In the genomic region with DNA sequence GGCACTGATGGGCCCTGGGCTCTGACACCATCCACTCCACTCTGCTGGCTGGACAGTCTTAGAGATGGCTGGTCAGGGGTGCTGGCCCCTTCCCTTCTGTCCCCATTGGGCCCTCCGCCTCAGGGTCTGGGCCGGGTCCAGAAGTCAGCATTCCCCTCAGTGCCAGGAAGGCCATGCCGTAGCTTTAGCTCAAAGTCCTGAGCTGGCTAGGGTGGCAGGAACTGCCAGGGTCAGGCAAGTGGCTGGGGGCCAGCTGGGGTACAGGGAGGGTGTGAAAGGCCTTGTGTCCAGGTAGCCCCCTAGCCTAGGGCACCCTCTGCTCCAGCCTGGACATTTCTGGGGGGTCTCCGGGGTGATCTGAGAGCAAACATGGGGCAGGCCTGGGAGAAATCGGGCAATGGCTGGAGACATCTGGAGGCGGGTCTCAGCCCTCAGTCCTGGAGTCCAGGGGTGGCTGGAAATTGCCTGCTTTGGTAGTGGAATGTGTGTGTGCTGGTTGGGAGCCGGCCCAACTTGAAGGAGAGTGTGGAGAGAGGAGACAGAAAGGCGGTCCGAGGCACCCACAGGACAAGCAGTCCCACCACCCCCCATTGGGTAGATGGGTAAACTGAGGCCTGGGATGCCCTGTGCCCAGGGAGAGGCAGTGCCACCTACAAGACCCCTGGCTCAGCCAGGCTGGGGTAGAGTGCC, we compare ENCODE assay signal across 12 cellular contexts. TPM values are rescaled to one million over a fixed set of nuclear protein-coding genes. Genes with fewer than 3 reads are reported as not detected.
A peak's percentile ranks its signal among the peaks of the same experiment; 100 is the strongest.
DNase-seq lines count a peak whose midpoint lies in the region; ATAC-seq, FAIRE-seq and TF ChIP-seq lines count a peak whose summit lies in the region.
"Had no signal": no experiment of that assay in that cellular context is flagged by ENCODE, and none has a peak within 500 bp of the region (broad histone marks: within the 10 kb centered on the region; RNA-seq: fewer than 3 reads in every experiment).

No MANE protein-coding gene starts in this region.

- H3K9me3 ChIP-seq in liver (ENCODE audit: control insufficient read depth in 4 of 4, low read length in 3 of 4) (no peaks in the 10 kb centered on the region), transverse colon (no peaks in the 10 kb centered on the region)
- H3K9me3 ChIP-seq: BLaER1 treated with 17β-estradiol and CSF1 and Interleukin-3, amounts not matched to agents 10 nM and 100 nM; HAP-1 had no signal

- TF ChIP-seq RAD21 in liver (IDR thresholded peaks at IDR 0.05) = no peak

- ATAC-seq in activated naive CD4-positive, alpha-beta T cell treated with anti-CD3 and anti-CD28 coated beads, Interleukin-2, amount 50 U/mL, for 72 hours = no peak

- no peaks in the 10 kb centered on the region for H3K9me3 Mint-ChIP-seq in activated naive CD4-positive, alpha-beta T cell treated with anti-CD3 and anti-CD28 coated beads, Interleukin-2, amount 50 U/mL, for 72 hours

- H3K27me3 ChIP-seq in liver (ENCODE audit: control insufficient read depth in 4 of 4, insufficient read depth in 4 of 4, low read length in 3 of 4) = no peaks in the 10 kb centered on the region
- H3K27me3 ChIP-seq in transverse colon = no peaks in the 10 kb centered on the region

- peaks cover 30 to 59% (median 44%) of the 10 kb centered on the region in 4 donors for H3K4me1 ChIP-seq in liver (ENCODE audit: control insufficient read depth in 4 of 4, insufficient read depth in 4 of 4, low read length in 3 of 4)
- H3K4me1 ChIP-seq in transverse colon = peaks cover 0 to 16% (median 6%) of the 10 kb centered on the region in 4 donors
- H3K4me1 ChIP-seq: HAP-1 had no signal

- WGBS in liver = 41% methylated on average over 9 of the region's 9 CpGs
- 61% methylated on average over 7 of the region's 9 CpGs; no CpG with 5 or more reads in 1 of the 2 donors for WGBS in transverse colon (ENCODE audit: low coverage in 1 of 2), 2 donors

- in situ Hi-C loops in transverse colon (cut with MboI; ENCODE audit: low pct_ligation_motif_present in 1 of 4, low pct_unique_long_range_greater_than_20kb in 1 of 4, low sequenced_read_pairs in 3 of 4) = no loop called here

- intact Hi-C loops in transverse colon (cut with DNase I; ENCODE audit: low total_unique reads) = no loop called here

- H3K27ac Mint-ChIP-seq in activated naive CD4-positive, alpha-beta T cell treated with anti-CD3 and anti-CD28 coated beads, Interleukin-2, amount 50 U/mL, for 72 hours = no peak overlapping the region

- no peaks in the 10 kb centered on the region for H3K36me3 Mint-ChIP-seq in activated naive CD4-positive, alpha-beta T cell treated with anti-CD3 and anti-CD28 coated beads, Interleukin-2, amount 50 U/mL, for 72 hours

- no peak for TF ChIP-seq CTCF in coronary artery (IDR thresholded peaks at IDR 0.05)
- no peak for TF ChIP-seq CTCF in liver (IDR thresholded peaks at IDR 0.05; ENCODE audit: low read depth, low read length, missing input control)
- TF ChIP-seq CTCF in transverse colon (IDR thresholded peaks at IDR 0.05) = no peak

- DNase-seq in M059J (ENCODE audit: low read depth) (peak; percentile 37), coronary artery (ENCODE audit: low spot score) (no peak), transverse colon (no peak), SKM-1 (lab: John Stamatoyannopoulos, UW; ENCODE audit: unreplicated experiment) (no peak), NCI-H1436 (lab: John Stamatoyannopoulos, UW) (no peak), H54 (ENCODE audit: insufficient read length, low spot score) (no peak)
- no peak for DNase-seq in activated naive CD4-positive, alpha-beta T cell treated with anti-CD3 and anti-CD28 coated beads, Interleukin-2, amount 50 U/mL, for 72 hours (ENCODE audit: low spot score in 2 of 2)
- DNase-seq: NCI-H187 treated with DMSO at 0.1 percent for 48 hours, NCI-H446 treated with DMSO at 0.1 percent for 48 hours had no signal

- H3K36me3 ChIP-seq in liver (ENCODE audit: control insufficient read depth in 4 of 4, insufficient read depth in 3 of 4, low read depth in 1 of 4, low read length in 3 of 4) (no peaks in the 10 kb centered on the region), transverse colon (no peaks in the 10 kb centered on the region)
- H3K36me3 ChIP-seq: BLaER1 treated with 17β-estradiol and CSF1 and Interleukin-3, amounts not matched to agents 10 nM and 100 nM; HAP-1 had no signal

- no peak overlapping the region for H3K4me3 ChIP-seq in coronary artery
- no peak overlapping the region for H3K4me3 ChIP-seq in liver (ENCODE audit: low read depth in 1 of 3, low read length in 3 of 3)
- H3K4me3 ChIP-seq in transverse colon = no peak overlapping the region
- H3K4me3 ChIP-seq: BLaER1 treated with 17β-estradiol and CSF1 and Interleukin-3, amounts not matched to agents 10 nM and 100 nM; HAP-1 had no signal

- no peak for TF ChIP-seq EP300 in transverse colon (IDR thresholded peaks at IDR 0.05; ENCODE audit: low read depth)

- peak overlapping the region; percentile 48 to 53 for H3K27ac ChIP-seq in coronary artery
- H3K27ac ChIP-seq in liver (ENCODE audit: low read depth in 1 of 2, low read length in 2 of 2) = peak overlapping the region; percentile 59 to 82
- H3K27ac ChIP-seq in transverse colon = peak overlapping the region; percentile 2 to 75 (median 52)
- H3K27ac ChIP-seq: BLaER1 treated with 17β-estradiol and CSF1 and Interleukin-3, amounts not matched to agents 10 nM and 100 nM had no signal

- H3K9ac ChIP-seq in liver (ENCODE audit: low read depth in 1 of 2, low read length in 2 of 2) = no peak overlapping the region
- H3K9ac ChIP-seq: BLaER1 treated with 17β-estradiol and CSF1 and Interleukin-3, amounts not matched to agents 10 nM and 100 nM had no signal

- FAIRE-seq in H54 (lab: Jason Lieb, UNC) = no peak

- no peak for TF ChIP-seq POLR2A in transverse colon (IDR thresholded peaks at IDR 0.05)
- no peak for TF ChIP-seq POLR2A in H54 (IDR thresholded peaks at IDR 0.05; ENCODE audit: low read depth, low read length)

TF ChIP-seq in liver, 16 proteins besides CTCF, POLR2A, EP300 and RAD21:
- TF ChIP-seq RXRA (IDR thresholded peaks at IDR 0.05) = peak in 1 of 2 donors; percentile 59
- peak; percentile 47 to 74 for TF ChIP-seq HNF4A (conservative IDR thresholded peaks at IDR 0.05)
- no peak for TF ChIP-seq FOXA1 (IDR thresholded peaks at IDR 0.05)

RNA-seq across cellular contexts. Expression of a gene that starts 32.5 kb away (rescaled TPM):
- not detected in 2 replicates for total RNA-seq in M059J (2014; rRNA removed; shearing (Covaris generic))
- total RNA-seq in liver (not detected), transverse colon (10 to 100 TPM in 3 of 4 donors, not detected in 1; 20.9 to 41.0 (median 24.0) TPM)
- polyA plus RNA-seq in liver = under 1 TPM in 1 of 2 donors, not detected in 1; 0.55 TPM
- not detected for total RNA-seq in activated naive CD4-positive, alpha-beta T cell treated with anti-CD3 and anti-CD28 coated beads, Interleukin-2, amount 50 U/mL, for 72 hours

RNA-seq across cellular contexts. Expression of a gene that starts 37.5 kb away (rescaled TPM):
- 0.17 TPM in 1 of 2 replicates, not detected in the other for total RNA-seq in M059J (2014; rRNA removed; shearing (Covaris generic))
- total RNA-seq in liver = under 1 TPM; 0.09 to 0.67 TPM
- 10 to 100 TPM in 1 of 2 donors, under 1 TPM in 1; 0.24 to 12.7 TPM for polyA plus RNA-seq in liver
- total RNA-seq in transverse colon = 10 to 100 TPM; 12.5 to 35.2 (median 24.8) TPM
- 1 to 10 TPM in 1 of 2 donors, not detected in 1; 1.3 TPM for total RNA-seq in activated naive CD4-positive, alpha-beta T cell treated with anti-CD3 and anti-CD28 coated beads, Interleukin-2, amount 50 U/mL, for 72 hours

RNA-seq across cellular contexts. Expression of a gene that starts 39.6 kb away (rescaled TPM):
- total RNA-seq in M059J (2014; rRNA removed; shearing (Covaris generic)) = 0.02 TPM in 1 of 2 replicates, not detected in the other
- total RNA-seq in liver = 1 to 10 TPM; 4.2 to 8.5 TPM
- polyA plus RNA-seq in liver = 1 to 10 TPM in 1 of 2 donors, under 1 TPM in 1; 0.21 to 7.9 TPM
- total RNA-seq in transverse colon = 10 to 100 TPM; 17.0 to 63.6 (median 39.5) TPM
- 1 to 10 TPM in 1 of 2 donors, under 1 TPM in 1; 0.68 to 1.7 TPM for total RNA-seq in activated naive CD4-positive, alpha-beta T cell treated with anti-CD3 and anti-CD28 coated beads, Interleukin-2, amount 50 U/mL, for 72 hours

RNA-seq across cellular contexts. Expression of a gene that starts 48.0 kb away (rescaled TPM):
- total RNA-seq in M059J (2014; rRNA removed; shearing (Covaris generic)) = not detected in 2 replicates
- 1 to 10 TPM in 1 of 2 donors, under 1 TPM in 1; 0.23 to 1.1 TPM for total RNA-seq in liver
- 10 to 100 TPM in 1 of 2 donors, 1 to 10 TPM in 1; 1.4 to 10.8 TPM for polyA plus RNA-seq in liver
- 10 to 100 TPM in 3 of 4 donors, 1 to 10 TPM in 1; 9.4 to 33.7 (median 23.8) TPM for total RNA-seq in transverse colon
- under 1 TPM; 0.64 to 0.77 TPM for total RNA-seq in activated naive CD4-positive, alpha-beta T cell treated with anti-CD3 and anti-CD28 coated beads, Interleukin-2, amount 50 U/mL, for 72 hours

Comparison
In these comparisons a context has a peak if more than half of its experiments do, and no peak if none do; other contexts are left out.
1. RNA of a gene that starts 37.5 kb away (total RNA-seq): 12.5 to 35.2 TPM in transverse colon; 1.3 TPM in activated naive CD4-positive, alpha-beta T cell treated with anti-CD3 and anti-CD28 coated beads, Interleukin-2, amount 50 U/mL, for 72 hours, 0.09 to 0.67 TPM in liver and 0.17 TPM in M059J; every median in the first group is over 4 times any median in the second.
2. Peak in every context shown above with its lines, with median percentiles within 50 percentile points of each other: H3K27ac ChIP-seq.